21 cellular contexts compared by ENCODE assay signal in the genomic region with DNA sequence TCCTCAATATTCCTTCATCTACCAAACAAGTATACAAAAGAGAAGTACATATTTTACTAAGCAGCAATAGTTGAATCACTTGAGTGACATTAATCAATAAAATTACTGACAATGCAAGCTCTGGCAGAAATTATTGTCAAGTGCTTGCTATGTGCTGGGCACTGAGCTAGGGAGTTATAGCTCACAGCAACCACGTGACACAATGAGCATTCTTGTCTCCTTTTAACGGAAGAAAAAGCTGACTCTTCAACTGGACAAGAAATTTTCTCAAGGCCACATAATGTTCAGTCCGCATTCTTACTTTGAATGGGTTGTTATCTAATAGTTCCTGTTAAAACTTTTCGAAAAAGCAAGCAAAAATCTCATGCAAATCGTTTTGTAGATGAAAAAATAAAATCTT.
"Had no signal": no experiment of that assay in that cellular context is flagged by ENCODE, and none has a peak within 500 bp of the region (broad histone marks: within the 10 kb centered on the region; RNA-seq: fewer than 3 reads in every experiment).

No MANE protein-coding gene starts in this region.

- DNase-seq: activated CD4-positive, alpha-beta memory T cell treated with anti-CD3 and anti-CD28 coated beads, Interleukin-2, amount 10 ng/mL, durations not matched to agents 7 days and 5 days; activated CD4-positive, alpha-beta T cell treated with anti-CD3 and anti-CD28 coated beads for 4 hours; activated effector memory CD4-positive, alpha-beta T cell treated with Interleukin-2 at 50 U/mL for 16 hours; activated naive CD4-positive, alpha-beta T cell treated with anti-CD3 and anti-CD28 coated beads, Interleukin-2, amount 50 U/mL, for 16 hours; activated T-cell treated with anti-CD3 and anti-CD28 coated beads, Interleukin-2, amount 50 U/mL, for 4 hours; body of pancreas; caudate nucleus; colonic mucosa; foreskin keratinocyte; glutamatergic neuron; hypothalamus; kidney; midbrain; T-helper 1 cell; T1000; tibial artery; uterus had no signal

- H2AFZ ChIP-seq: parathyroid adenoma had no signal

- H3K4me1 ChIP-seq: body of pancreas, colonic mucosa, foreskin keratinocyte, parathyroid adenoma, tibial artery, uterus had no signal

- H3K27me3 ChIP-seq: adrenal gland, body of pancreas, colonic mucosa, foreskin keratinocyte, tibial artery, uterus had no signal

- H3K27ac ChIP-seq: body of pancreas, colonic mucosa, foreskin keratinocyte, parathyroid adenoma, tibial artery, uterus, VCaP had no signal

- H3K27me3 Mint-ChIP-seq: activated CD4-positive, alpha-beta memory T cell treated with anti-CD3 and anti-CD28 coated beads, Interleukin-2, amount 10 ng/mL, durations not matched to agents 7 days and 5 days had no signal

- H3K4me3 ChIP-seq: adrenal gland, body of pancreas, colonic mucosa, tibial artery, uterus had no signal

- H3K9me3 Mint-ChIP-seq: activated CD4-positive, alpha-beta memory T cell treated with anti-CD3 and anti-CD28 coated beads, Interleukin-2, amount 10 ng/mL, durations not matched to agents 7 days and 5 days; activated T-cell treated with anti-CD3 and anti-CD28 coated beads, Interleukin-2, amount 50 U/mL, for 4 hours had no signal

- H3K36me3 Mint-ChIP-seq: stimulated activated effector memory CD8-positive, alpha-beta T cell treated with anti-CD3 and anti-CD28 coated beads, Interleukin-12 subunit alpha, Interleukin-12 subunit beta, amount 100 ng/mL, for 72 hours had no signal

- H3K4me3 Mint-ChIP-seq: activated CD4-positive, alpha-beta memory T cell treated with anti-CD3 and anti-CD28 coated beads, Interleukin-2, amount 10 ng/mL, durations not matched to agents 7 days and 5 days; activated T-cell treated with anti-CD3 and anti-CD28 coated beads, Interleukin-2, amount 50 U/mL, for 4 hours; stimulated activated effector memory CD8-positive, alpha-beta T cell treated with anti-CD3 and anti-CD28 coated beads, Interleukin-12 subunit alpha, Interleukin-12 subunit beta, amount 100 ng/mL, for 72 hours had no signal

- ATAC-seq: activated T-cell treated with anti-CD3 and anti-CD28 coated beads, Interleukin-2, amount 50 U/mL, for 4 hours; body of pancreas; foreskin keratinocyte; stimulated activated effector memory CD8-positive, alpha-beta T cell treated with anti-CD3 and anti-CD28 coated beads, Interleukin-12 subunit alpha, Interleukin-12 subunit beta, amount 100 ng/mL, for 72 hours had no signal

- H3K79me2 ChIP-seq: parathyroid adenoma had no signal

- H3K27ac Mint-ChIP-seq: activated CD4-positive, alpha-beta memory T cell treated with anti-CD3 and anti-CD28 coated beads, Interleukin-2, amount 10 ng/mL, durations not matched to agents 7 days and 5 days; stimulated activated effector memory CD8-positive, alpha-beta T cell treated with anti-CD3 and anti-CD28 coated beads, Interleukin-12 subunit alpha, Interleukin-12 subunit beta, amount 100 ng/mL, for 72 hours had no signal

- H3K4me1 Mint-ChIP-seq: activated CD4-positive, alpha-beta memory T cell treated with anti-CD3 and anti-CD28 coated beads, Interleukin-2, amount 10 ng/mL, durations not matched to agents 7 days and 5 days; stimulated activated effector memory CD8-positive, alpha-beta T cell treated with anti-CD3 and anti-CD28 coated beads, Interleukin-12 subunit alpha, Interleukin-12 subunit beta, amount 100 ng/mL, for 72 hours had no signal

- H3K36me3 ChIP-seq: adrenal gland, colonic mucosa, tibial artery, uterus had no signal
